In genomic region chr19:14112809-14113385, GRCh38 we compare ENCODE assay signal across 1 cellular context.
TF ChIP-seq lines count a peak whose summit lies in the region.

No MANE protein-coding gene starts in this region.

TF ChIP-seq in H1, 55 proteins besides CTCF, POLR2A, EP300 and RAD21:
- TF ChIP-seq CEBPB (IDR thresholded peaks at IDR 0.05; ENCODE audit: low read depth, low read length), result no peak
- TF ChIP-seq ASH2L (IDR thresholded peaks at IDR 0.05; ENCODE audit: low read length), result no peak
- TF ChIP-seq, protein P1, sequence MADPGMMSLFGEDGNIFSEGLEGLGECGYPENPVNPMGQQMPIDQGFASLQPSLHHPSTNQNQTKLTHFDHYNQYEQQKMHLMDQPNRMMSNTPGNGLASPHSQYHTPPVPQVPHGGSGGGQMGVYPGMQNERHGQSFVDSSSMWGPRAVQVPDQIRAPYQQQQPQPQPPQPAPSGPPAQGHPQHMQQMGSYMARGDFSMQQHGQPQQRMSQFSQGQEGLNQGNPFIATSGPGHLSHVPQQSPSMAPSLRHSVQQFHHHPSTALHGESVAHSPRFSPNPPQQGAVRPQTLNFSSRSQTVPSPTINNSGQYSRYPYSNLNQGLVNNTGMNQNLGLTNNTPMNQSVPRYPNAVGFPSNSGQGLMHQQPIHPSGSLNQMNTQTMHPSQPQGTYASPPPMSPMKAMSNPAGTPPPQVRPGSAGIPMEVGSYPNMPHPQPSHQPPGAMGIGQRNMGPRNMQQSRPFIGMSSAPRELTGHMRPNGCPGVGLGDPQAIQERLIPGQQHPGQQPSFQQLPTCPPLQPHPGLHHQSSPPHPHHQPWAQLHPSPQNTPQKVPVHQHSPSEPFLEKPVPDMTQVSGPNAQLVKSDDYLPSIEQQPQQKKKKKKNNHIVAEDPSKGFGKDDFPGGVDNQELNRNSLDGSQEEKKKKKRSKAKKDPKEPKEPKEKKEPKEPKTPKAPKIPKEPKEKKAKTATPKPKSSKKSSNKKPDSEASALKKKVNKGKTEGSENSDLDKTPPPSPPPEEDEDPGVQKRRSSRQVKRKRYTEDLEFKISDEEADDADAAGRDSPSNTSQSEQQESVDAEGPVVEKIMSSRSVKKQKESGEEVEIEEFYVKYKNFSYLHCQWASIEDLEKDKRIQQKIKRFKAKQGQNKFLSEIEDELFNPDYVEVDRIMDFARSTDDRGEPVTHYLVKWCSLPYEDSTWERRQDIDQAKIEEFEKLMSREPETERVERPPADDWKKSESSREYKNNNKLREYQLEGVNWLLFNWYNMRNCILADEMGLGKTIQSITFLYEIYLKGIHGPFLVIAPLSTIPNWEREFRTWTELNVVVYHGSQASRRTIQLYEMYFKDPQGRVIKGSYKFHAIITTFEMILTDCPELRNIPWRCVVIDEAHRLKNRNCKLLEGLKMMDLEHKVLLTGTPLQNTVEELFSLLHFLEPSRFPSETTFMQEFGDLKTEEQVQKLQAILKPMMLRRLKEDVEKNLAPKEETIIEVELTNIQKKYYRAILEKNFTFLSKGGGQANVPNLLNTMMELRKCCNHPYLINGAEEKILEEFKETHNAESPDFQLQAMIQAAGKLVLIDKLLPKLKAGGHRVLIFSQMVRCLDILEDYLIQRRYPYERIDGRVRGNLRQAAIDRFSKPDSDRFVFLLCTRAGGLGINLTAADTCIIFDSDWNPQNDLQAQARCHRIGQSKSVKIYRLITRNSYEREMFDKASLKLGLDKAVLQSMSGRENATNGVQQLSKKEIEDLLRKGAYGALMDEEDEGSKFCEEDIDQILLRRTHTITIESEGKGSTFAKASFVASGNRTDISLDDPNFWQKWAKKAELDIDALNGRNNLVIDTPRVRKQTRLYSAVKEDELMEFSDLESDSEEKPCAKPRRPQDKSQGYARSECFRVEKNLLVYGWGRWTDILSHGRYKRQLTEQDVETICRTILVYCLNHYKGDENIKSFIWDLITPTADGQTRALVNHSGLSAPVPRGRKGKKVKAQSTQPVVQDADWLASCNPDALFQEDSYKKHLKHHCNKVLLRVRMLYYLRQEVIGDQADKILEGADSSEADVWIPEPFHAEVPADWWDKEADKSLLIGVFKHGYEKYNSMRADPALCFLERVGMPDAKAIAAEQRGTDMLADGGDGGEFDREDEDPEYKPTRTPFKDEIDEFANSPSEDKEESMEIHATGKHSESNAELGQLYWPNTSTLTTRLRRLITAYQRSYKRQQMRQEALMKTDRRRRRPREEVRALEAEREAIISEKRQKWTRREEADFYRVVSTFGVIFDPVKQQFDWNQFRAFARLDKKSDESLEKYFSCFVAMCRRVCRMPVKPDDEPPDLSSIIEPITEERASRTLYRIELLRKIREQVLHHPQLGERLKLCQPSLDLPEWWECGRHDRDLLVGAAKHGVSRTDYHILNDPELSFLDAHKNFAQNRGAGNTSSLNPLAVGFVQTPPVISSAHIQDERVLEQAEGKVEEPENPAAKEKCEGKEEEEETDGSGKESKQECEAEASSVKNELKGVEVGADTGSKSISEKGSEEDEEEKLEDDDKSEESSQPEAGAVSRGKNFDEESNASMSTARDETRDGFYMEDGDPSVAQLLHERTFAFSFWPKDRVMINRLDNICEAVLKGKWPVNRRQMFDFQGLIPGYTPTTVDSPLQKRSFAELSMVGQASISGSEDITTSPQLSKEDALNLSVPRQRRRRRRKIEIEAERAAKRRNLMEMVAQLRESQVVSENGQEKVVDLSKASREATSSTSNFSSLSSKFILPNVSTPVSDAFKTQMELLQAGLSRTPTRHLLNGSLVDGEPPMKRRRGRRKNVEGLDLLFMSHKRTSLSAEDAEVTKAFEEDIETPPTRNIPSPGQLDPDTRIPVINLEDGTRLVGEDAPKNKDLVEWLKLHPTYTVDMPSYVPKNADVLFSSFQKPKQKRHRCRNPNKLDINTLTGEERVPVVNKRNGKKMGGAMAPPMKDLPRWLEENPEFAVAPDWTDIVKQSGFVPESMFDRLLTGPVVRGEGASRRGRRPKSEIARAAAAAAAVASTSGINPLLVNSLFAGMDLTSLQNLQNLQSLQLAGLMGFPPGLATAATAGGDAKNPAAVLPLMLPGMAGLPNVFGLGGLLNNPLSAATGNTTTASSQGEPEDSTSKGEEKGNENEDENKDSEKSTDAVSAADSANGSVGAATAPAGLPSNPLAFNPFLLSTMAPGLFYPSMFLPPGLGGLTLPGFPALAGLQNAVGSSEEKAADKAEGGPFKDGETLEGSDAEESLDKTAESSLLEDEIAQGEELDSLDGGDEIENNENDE (IDR thresholded peaks at IDR 0.05; ENCODE audit: insufficient replicate concordance, low read length), result no peak
- no peak for TF ChIP-seq CHD2 (IDR thresholded peaks at IDR 0.05; ENCODE audit: low read length)
- no peak for TF ChIP-seq KDM4A (IDR thresholded peaks at IDR 0.05; ENCODE audit: low read depth, low read length, severe bottlenecking)
- TF ChIP-seq SRF (IDR thresholded peaks at IDR 0.05; ENCODE audit: low read depth, low read length), result no peak
- no peak for TF ChIP-seq BACH1 (IDR thresholded peaks at IDR 0.05; ENCODE audit: low read length)
- TF ChIP-seq RNF2 (IDR thresholded peaks at IDR 0.05; ENCODE audit: borderline replicate concordance, low read depth, low read length, missing control alignments, poor library complexity, severe bottlenecking), result no peak
- no peak for TF ChIP-seq CBX8 (IDR thresholded peaks at IDR 0.05; ENCODE audit: borderline replicate concordance, low read depth, low read length)
- no peak for TF ChIP-seq CHD1 (IDR thresholded peaks at IDR 0.05; ENCODE audit: low read depth, low read length)
- TF ChIP-seq RXRA (IDR thresholded peaks at IDR 0.05; ENCODE audit: insufficient read depth, low read depth, low read length), result no peak
- TF ChIP-seq SIRT6 (IDR thresholded peaks at IDR 0.05; ENCODE audit: low read length), result no peak
- no peak for TF ChIP-seq MAX (IDR thresholded peaks at IDR 0.05)
- TF ChIP-seq CTBP2 (IDR thresholded peaks at IDR 0.05; ENCODE audit: borderline replicate concordance, insufficient read depth, insufficient read length, low read length), result no peak
- TF ChIP-seq HDAC2 (IDR thresholded peaks at IDR 0.05; ENCODE audit: borderline replicate concordance in 1 of 2, low read depth in 2 of 2, low read length in 2 of 2), result no peak
